ENCODE assay signal across 29 cellular contexts in genomic region chr20:37931153-37931922, GRCh38. TPM values are rescaled to one million over a fixed set of nuclear protein-coding genes. Genes with fewer than 3 reads are reported as not detected.
"Had no signal": no experiment of that assay in that cellular context is flagged by ENCODE, and none has a peak within 500 bp of the region (broad histone marks: within the 10 kb centered on the region; RNA-seq: fewer than 3 reads in every experiment).

No MANE protein-coding gene starts in this region.

- H3K27ac Mint-ChIP-seq: activated CD8-positive, alpha-beta T cell treated with anti-CD3 and anti-CD28 coated beads, Interleukin-2, amount 10 ng/mL, durations not matched to agents 7 days and 5 days; activated naive CD4-positive, alpha-beta T cell treated with anti-CD3 and anti-CD28 coated beads, Interleukin-2, amount 50 U/mL, for 24 hours; T-helper 1 cell treated with Interleukin-12 subunit alpha and Interleukin-12 subunit beta and Interleukin-4 antibody, amounts not matched to agents 30 μg/mL and 1 μg/mL, for 36 hours; WTC11 had no signal

- H3K36me3 ChIP-seq: Peyer's patch, SJSA1 had no signal

- H3K4me3 Mint-ChIP-seq: activated CD8-positive, alpha-beta T cell treated with anti-CD3 and anti-CD28 coated beads, Interleukin-2, amount 10 ng/mL, durations not matched to agents 7 days and 5 days; activated naive CD4-positive, alpha-beta T cell treated with anti-CD3 and anti-CD28 coated beads, Interleukin-2, amount 50 U/mL, for 24 hours; brain; central memory CD8-positive, alpha-beta T cell; T-helper 1 cell treated with Interleukin-12 subunit alpha and Interleukin-12 subunit beta and Interleukin-4 antibody, amounts not matched to agents 30 μg/mL and 1 μg/mL, for 36 hours; WTC11 had no signal

- H3K27me3 ChIP-seq: Peyer's patch, SJSA1 had no signal

- H3K4me3 ChIP-seq: Peyer's patch, SJSA1 had no signal

- H3K9me3 ChIP-seq: Peyer's patch, SJSA1 had no signal

- H3K9me3 Mint-ChIP-seq: activated naive CD4-positive, alpha-beta T cell treated with anti-CD3 and anti-CD28 coated beads, Interleukin-2, amount 50 U/mL, for 24 hours; central memory CD8-positive, alpha-beta T cell; T-helper 1 cell treated with Interleukin-12 subunit alpha and Interleukin-12 subunit beta and Interleukin-4 antibody, amounts not matched to agents 30 μg/mL and 1 μg/mL, for 36 hours; WTC11 had no signal

- H3K36me3 Mint-ChIP-seq: activated naive CD4-positive, alpha-beta T cell treated with anti-CD3 and anti-CD28 coated beads, Interleukin-2, amount 50 U/mL, for 24 hours; brain; WTC11 had no signal

- H3K4me1 ChIP-seq: Peyer's patch, SJSA1 had no signal

- H3K4me1 Mint-ChIP-seq: activated naive CD4-positive, alpha-beta T cell treated with anti-CD3 and anti-CD28 coated beads, Interleukin-2, amount 50 U/mL, for 24 hours; central memory CD8-positive, alpha-beta T cell had no signal

- DNase-seq: activated CD4-positive, alpha-beta T cell treated with anti-CD3 and anti-CD28 coated beads for 48 hours; activated CD4-positive, alpha-beta T cell treated with anti-CD3 and anti-CD28 coated beads, Interleukin-2, amount 50 U/mL, for 4 hours; activated CD4-positive, CD25-positive, alpha-beta regulatory T cell treated with anti-CD3 and anti-CD28 coated beads, Interleukin-2, amount 50 U/mL, for 72 hours; activated CD8-positive, alpha-beta memory T cell treated with anti-CD3 and anti-CD28 coated beads, Interleukin-2, amount 50 U/mL, for 48 hours; activated CD8-positive, alpha-beta T cell treated with anti-CD3 and anti-CD28 coated beads, Interleukin-2, amount 10 ng/mL, durations not matched to agents 7 days and 5 days; activated effector memory CD4-positive, alpha-beta T cell treated with Interleukin-2 at 50 U/mL for 16 hours; activated naive CD4-positive, alpha-beta T cell; activated T-cell treated with anti-CD3 and anti-CD28 coated beads, Interleukin-2, amount 50 U/mL, for 1 hour; amygdala; KG1; NCI-H1048; NCI-H146; NCI-H1930; NCI-H2107; NCI-H226; NCI-H526; NCI-H774; NK-92 treated with Interleukin-12 subunit alpha and Interleukin-12 subunit beta, amount 100 ng/mL, for 24 hours; OCI-M1; Peyer's patch; SHP77 had no signal

- H3K27ac ChIP-seq: Peyer's patch, RWPE1, SJSA1 had no signal

- ATAC-seq: activated CD8-positive, alpha-beta T cell treated with anti-CD3 and anti-CD28 coated beads, Interleukin-2, amount 10 ng/mL, durations not matched to agents 7 days and 5 days; WTC11 had no signal

RNA-seq across cellular contexts. Expression of gene VSTM2L, which starts 28.4 kb away (rescaled TPM):
- total RNA-seq: NCI-H460 had no signal
